8 cellular contexts compared by ENCODE assay signal in the genomic region with DNA sequence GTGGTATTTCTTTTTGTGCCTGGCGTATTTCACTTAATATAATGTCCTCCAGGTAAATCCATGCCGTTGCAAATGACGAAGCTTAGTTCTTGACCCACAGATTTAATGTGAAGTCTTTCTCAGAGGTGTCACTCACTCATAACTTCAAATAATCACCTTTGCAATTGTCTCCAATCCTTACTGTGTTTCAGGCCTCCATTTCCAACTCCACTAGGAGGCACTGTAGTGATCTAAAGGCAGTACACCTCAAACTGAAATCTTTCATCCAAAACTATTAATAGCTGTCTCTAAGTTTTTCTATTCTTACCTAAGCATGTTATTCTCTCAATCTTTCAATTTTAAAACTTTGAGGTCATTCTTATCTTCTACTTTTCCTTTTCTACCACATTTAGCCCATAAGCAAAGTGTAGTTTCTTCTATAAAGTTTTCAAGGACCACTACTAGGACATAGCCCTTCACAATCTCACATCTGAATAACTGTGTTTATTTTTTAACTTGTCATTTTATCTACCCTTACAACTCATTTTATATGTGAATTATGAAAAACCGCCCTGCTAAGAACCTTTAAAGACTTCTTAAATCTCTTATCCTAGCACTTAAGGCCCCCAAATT. TPM values are rescaled to one million over a fixed set of nuclear protein-coding genes. Genes with fewer than 3 reads are reported as not detected.
DNase-seq lines count a peak whose midpoint lies in the region; ATAC-seq, FAIRE-seq and TF ChIP-seq lines count a peak whose summit lies in the region.

No MANE protein-coding gene starts in this region.

- DNase-seq in NOMO-1 treated with DMSO at 0.1 percent for 48 hours (lab: John Stamatoyannopoulos, UW; ENCODE audit: unreplicated experiment): peak; percentile 27
- no peak for DNase-seq in NOMO-1 (lab: John Stamatoyannopoulos, UW; ENCODE audit: unreplicated experiment in 2 of 2)
- peak; percentile 23 for DNase-seq in Jurkat, Clone E6-1 (ENCODE audit: low read depth, low spot score)
- DNase-seq in astrocyte (ENCODE audit: low read depth): no peak
- no peak for DNase-seq in lower lobe of right lung
- DNase-seq in HPDE6-E6E7 (ENCODE audit: extremely low spot score): no peak
- no peak for DNase-seq in NCI-H1930 (lab: John Stamatoyannopoulos, UW)
- no peak for DNase-seq in cerebellar nuclear complex (lab: John Stamatoyannopoulos, UW)

- H3K4me3 Mint-ChIP-seq in astrocyte (ENCODE audit: unreplicated experiment): no peak overlapping the region

- no peaks in the 10 kb centered on the region for H3K79me2 ChIP-seq in astrocyte (ENCODE audit: insufficient read depth, low read length)

- no peaks in the 10 kb centered on the region for H3K4me1 ChIP-seq in astrocyte (ENCODE audit: insufficient read depth, low read length)
- H3K4me1 ChIP-seq in lower lobe of right lung: no peaks in the 10 kb centered on the region

- no peak overlapping the region for H3K27ac Mint-ChIP-seq in astrocyte (ENCODE audit: unreplicated experiment)

- TF ChIP-seq CTCF in astrocyte (IDR thresholded peaks at IDR 0.05; ENCODE audit: insufficient read depth, low read depth, low read length): peak; percentile 62
- TF ChIP-seq CTCF in lower lobe of right lung (IDR thresholded peaks at IDR 0.05): peak; percentile 62

- H4K20me1 ChIP-seq in astrocyte (ENCODE audit: insufficient read depth, low read length): no peaks in the 10 kb centered on the region

- H3K36me3 ChIP-seq in astrocyte (ENCODE audit: insufficient read depth, low read length) (no peaks in the 10 kb centered on the region), lower lobe of right lung (no peaks in the 10 kb centered on the region)

- no peak overlapping the region for H3K4me3 ChIP-seq in Jurkat, Clone E6-1 (ENCODE audit: low read length)
- no peak overlapping the region for H3K4me3 ChIP-seq in astrocyte (ENCODE audit: insufficient read depth, low read depth, low read length)
- H3K4me3 ChIP-seq in lower lobe of right lung: no peak overlapping the region

- H3K9me3 ChIP-seq in astrocyte (ENCODE audit: insufficient read depth, low read depth, low read length) (no peaks in the 10 kb centered on the region), lower lobe of right lung (no peaks in the 10 kb centered on the region)

- no peak overlapping the region for H3K27ac ChIP-seq in astrocyte (ENCODE audit: low read depth, low read length)
- no peak overlapping the region for H3K27ac ChIP-seq in lower lobe of right lung

- no peak overlapping the region for H3K4me2 ChIP-seq in astrocyte (ENCODE audit: low read length)

- intact Hi-C loops in lower lobe of right lung (cut with DNase I): no loop called here

- H3K9me3 Mint-ChIP-seq in astrocyte (ENCODE audit: unreplicated experiment): peaks cover 2% of the 10 kb centered on the region

- FAIRE-seq in astrocyte (lab: Jason Lieb, UNC): no peak

- H2AFZ ChIP-seq in astrocyte (ENCODE audit: low read depth, low read length): no peak overlapping the region

- no peaks in the 10 kb centered on the region for H3K36me3 Mint-ChIP-seq in astrocyte (ENCODE audit: low read depth, unreplicated experiment)

- H3K27me3 Mint-ChIP-seq in astrocyte (ENCODE audit: low read depth, unreplicated experiment): peaks cover 23% of the 10 kb centered on the region

- H3K27me3 ChIP-seq in astrocyte (ENCODE audit: insufficient read depth, low read length): peaks cover 28% of the 10 kb centered on the region
- H3K27me3 ChIP-seq in lower lobe of right lung (ENCODE audit: low read depth): peaks cover 11% of the 10 kb centered on the region

- no peaks in the 10 kb centered on the region for H3K4me1 Mint-ChIP-seq in astrocyte (ENCODE audit: low read depth, unreplicated experiment)

- ATAC-seq in lower lobe of right lung: peak; percentile 55 to 59

- no peak overlapping the region for H3K9ac ChIP-seq in astrocyte (ENCODE audit: low read length)

RNA-seq across cellular contexts. Expression of gene FBXO34, which starts 25.5 kb away (rescaled TPM):
- 24.5 TPM for polyA plus RNA-seq in Jurkat, Clone E6-1 (2012; ENCODE audit: insufficient read depth, insufficient read length)
- total RNA-seq in astrocyte (21.1 and 23.4 TPM in 2 replicates), lower lobe of right lung (34.7 TPM)

RNA-seq across cellular contexts. Expression of gene DLGAP5, which starts 54.4 kb away (rescaled TPM):
- 77.2 TPM for polyA plus RNA-seq in Jurkat, Clone E6-1 (2012; ENCODE audit: insufficient read depth, insufficient read length)
- total RNA-seq in astrocyte: 2.2 and 5.4 TPM in 2 replicates
- total RNA-seq in lower lobe of right lung: 0.97 TPM

Comparison
In these comparisons a context has a peak if more than half of its experiments do, and no peak if none do; other contexts are left out.
1. DNase-seq: peak in NOMO-1 treated with DMSO at 0.1 percent for 48 hours (single experiment) and Jurkat, Clone E6-1 (single experiment); none in NOMO-1 (0 of 2), astrocyte (single experiment), lower lobe of right lung (single experiment), HPDE6-E6E7 (single experiment), NCI-H1930 (0 of 2) and cerebellar nuclear complex (0 of 2).